11 cellular contexts compared by ENCODE assay signal in the genomic region with DNA sequence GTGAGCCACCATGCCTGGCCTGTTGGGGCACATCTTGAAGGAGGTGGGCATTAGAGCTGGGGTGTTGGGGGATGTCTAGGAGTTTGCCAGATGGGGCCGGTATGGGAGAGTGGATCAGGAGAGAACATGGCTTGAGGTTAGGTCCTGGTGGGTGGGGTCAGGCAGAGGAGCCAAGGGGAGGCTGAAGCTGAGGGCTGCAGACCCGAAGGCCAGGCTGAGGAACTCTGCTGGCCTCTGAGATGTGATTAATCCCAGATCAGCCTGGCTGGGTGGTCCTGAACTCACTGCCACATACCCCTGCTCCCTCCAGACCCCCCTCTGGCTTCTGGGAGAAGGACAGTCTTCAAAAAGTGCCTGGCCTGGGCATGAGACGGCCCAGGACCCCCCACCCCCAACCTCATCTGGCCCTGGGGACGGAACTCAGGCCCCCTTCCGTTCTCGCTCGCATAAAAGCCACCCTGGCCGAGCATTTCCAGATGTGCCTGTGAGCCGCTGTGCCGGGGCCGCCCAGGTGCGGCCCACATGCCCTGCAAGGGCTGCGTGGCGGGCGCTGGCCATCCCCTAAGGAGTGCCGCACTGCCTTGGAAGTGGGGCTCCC. TPM values are rescaled to one million over a fixed set of nuclear protein-coding genes. Genes with fewer than 3 reads are reported as not detected.
DNase-seq lines count a peak whose midpoint lies in the region; ATAC-seq and TF ChIP-seq lines count a peak whose summit lies in the region.
"Had no signal": no experiment of that assay in that cellular context is flagged by ENCODE, and none has a peak within 500 bp of the region (broad histone marks: within the 10 kb centered on the region; RNA-seq: fewer than 3 reads in every experiment).

No MANE protein-coding gene starts in this region.

- intact Hi-C loops in esophagus muscularis mucosa (cut with DNase I) (no loop called here), sigmoid colon (cut with DNase I) (loop anchor here (5.0 kb wide), 1 partner anchor 423 kb away; the partner anchor contains the start of gene GPX4)

- peaks cover 48% of the 10 kb centered on the region for H3K36me3 ChIP-seq in SJSA1
- H3K36me3 ChIP-seq in esophagus muscularis mucosa: peaks cover 0 to 8% (median 7%) of the 10 kb centered on the region in 4 donors
- H3K36me3 ChIP-seq in sigmoid colon: peaks cover 0 to 7% (median 0%) of the 10 kb centered on the region in 4 donors
- no peaks in the 10 kb centered on the region; the same call in 1 of the 2 replicates for H3K36me3 ChIP-seq in WERI-Rb-1

- no peak for TF ChIP-seq CTCF in GM12875 (IDR thresholded peaks at IDR 0.05; ENCODE audit: borderline replicate concordance, insufficient read depth, low read depth, low read length)
- no peak for TF ChIP-seq CTCF in esophagus muscularis mucosa (IDR thresholded peaks at IDR 0.05)
- TF ChIP-seq CTCF in sigmoid colon (IDR thresholded peaks at IDR 0.05): no peak
- no peak for TF ChIP-seq CTCF in WERI-Rb-1 (IDR thresholded peaks at IDR 0.05; ENCODE audit: low read depth, low read length)

- no peaks in the 10 kb centered on the region for H3K27me3 ChIP-seq in SJSA1 (replicated peaks)
- peaks cover 0 to 26% (median 0%) of the 10 kb centered on the region in 4 donors for H3K27me3 ChIP-seq in esophagus muscularis mucosa
- H3K27me3 ChIP-seq in sigmoid colon: no peaks in the 10 kb centered on the region
- peaks cover 15% of the 10 kb centered on the region for H3K27me3 ChIP-seq in WERI-Rb-1 (ENCODE audit: insufficient read depth, low read depth, severe bottlenecking)

- TF ChIP-seq POLR2A in esophagus muscularis mucosa (IDR thresholded peaks at IDR 0.05; ENCODE audit: low read depth): no peak
- TF ChIP-seq POLR2A in sigmoid colon (IDR thresholded peaks at IDR 0.05): no peak

- H3K27ac ChIP-seq in SJSA1 (peak overlapping the region; percentile 86), esophagus muscularis mucosa (replicated peaks in 1 of 4) (peak overlapping the region; percentile 95 to 99 (median 96)), sigmoid colon (peak overlapping the region; percentile 97 to 100 (median 98)), WERI-Rb-1 (no peak overlapping the region)

- H3K4me3 ChIP-seq in GM12875 (ENCODE audit: low read depth, low read length) (peak overlapping the region; percentile 78), SJSA1 (peak overlapping the region; percentile 77), esophagus muscularis mucosa (peak overlapping the region; percentile 80 to 98 (median 82)), sigmoid colon (peak overlapping the region in 3 of 4 donors; percentile 84 to 96 (median 85)), WERI-Rb-1 (ENCODE audit: low read depth, low read length) (no peak overlapping the region; the same call in 1 of the 2 replicates)

- WGBS in esophagus muscularis mucosa: 79% methylated on average over 14 of the region's 16 CpGs
- WGBS in sigmoid colon, 2 donors: 90 to 93% methylated on average over 16 of the region's 16 CpGs

- TF ChIP-seq EP300 in esophagus muscularis mucosa (IDR thresholded peaks at IDR 0.05) (no peak), sigmoid colon (IDR thresholded peaks at IDR 0.05) (no peak)

- H3K9me3 ChIP-seq in SJSA1 (replicated peaks) (0 out of 2 replicates have a peak, but pooled peaks cover 2% of the 10 kb centered on the region), esophagus muscularis mucosa (no peaks in the 10 kb centered on the region), sigmoid colon (no peaks in the 10 kb centered on the region), WERI-Rb-1 (ENCODE audit: severe bottlenecking) (no peaks in the 10 kb centered on the region)

- no peak for ATAC-seq in GM18858 (IDR thresholded peaks at IDR 0.05; ENCODE audit: unreplicated experiment)

- peaks cover 46% of the 10 kb centered on the region for H3K4me1 ChIP-seq in SJSA1 (replicated peaks)
- H3K4me1 ChIP-seq in esophagus muscularis mucosa: peaks cover 26 to 71% (median 70%) of the 10 kb centered on the region in 4 donors
- H3K4me1 ChIP-seq in sigmoid colon: peaks cover 0 to 49% (median 43%) of the 10 kb centered on the region in 4 donors

- DNase-seq in SJSA1 (ENCODE audit: low read depth in 1 of 2, low spot score in 2 of 2) (peak; percentile 57 to 71), esophagus muscularis mucosa (ENCODE audit: extremely low spot score) (no peak), sigmoid colon (no peak), DMS153 (lab: John Stamatoyannopoulos, UW) (no peak), WERI-Rb-1 (no peak), cerebellar cortex (ENCODE audit: low spot score) (no peak)
- DNase-seq: NCI-H1436 had no signal

RNA-seq across cellular contexts. Expression of gene FSTL3, which starts 2.7 kb away (rescaled TPM):
- 317 and 364 TPM in 2 replicates for total RNA-seq in SJSA1 (2014; rRNA removed; shearing (Covaris generic))
- total RNA-seq in esophagus muscularis mucosa: 100 to 1,000 TPM; 115 to 226 (median 217) TPM
- 100 to 1,000 TPM in 2 of 4 donors, 10 to 100 TPM in 2; 35.7 to 118 (median 107) TPM for total RNA-seq in sigmoid colon
- polyA plus RNA-seq in sigmoid colon: 10 to 100 TPM in 1 of 3 donors, 1 to 10 TPM in 2; 1.6 to 17.8 (median 6.0) TPM

RNA-seq across cellular contexts. Expression of gene RNF126, which starts 15.9 kb away (rescaled TPM):
- 55.9 and 79.3 TPM in 2 replicates for total RNA-seq in SJSA1 (2014; rRNA removed; shearing (Covaris generic))
- 10 to 100 TPM; 41.5 to 63.5 (median 62.3) TPM for total RNA-seq in esophagus muscularis mucosa
- 10 to 100 TPM; 39.2 to 57.1 (median 55.5) TPM for total RNA-seq in sigmoid colon
- 10 to 100 TPM; 33.5 to 58.8 (median 35.4) TPM for polyA plus RNA-seq in sigmoid colon

RNA-seq across cellular contexts. Expression of gene PRSS57, which starts 16.4 kb away (rescaled TPM):
- total RNA-seq in SJSA1 (2014; rRNA removed; shearing (Covaris generic)): not detected in 2 replicates
- total RNA-seq in esophagus muscularis mucosa (under 1 TPM in 1 of 4 donors, not detected in 3; 0.34 TPM), sigmoid colon (not detected)
- polyA plus RNA-seq in sigmoid colon: under 1 TPM in 1 of 3 donors, not detected in 2; 0.15 TPM
- total RNA-seq: urinary bladder had no signal
- polyA plus RNA-seq: urinary bladder had no signal

RNA-seq across cellular contexts. Expression of gene PALM, which starts 29.8 kb away (rescaled TPM):
- not detected in 2 replicates for total RNA-seq in SJSA1 (2014; rRNA removed; shearing (Covaris generic))
- total RNA-seq in esophagus muscularis mucosa: 100 to 1,000 TPM in 1 of 4 donors, 10 to 100 TPM in 3; 42.8 to 119 (median 70.8) TPM
- total RNA-seq in sigmoid colon: 10 to 100 TPM; 30.4 to 91.4 (median 35.9) TPM
- 10 to 100 TPM in 2 of 3 donors, 1 to 10 TPM in 1; 3.0 to 21.0 (median 12.5) TPM for polyA plus RNA-seq in sigmoid colon
- total RNA-seq: mononuclear cell had no signal

RNA-seq across cellular contexts. Expression of gene FGF22, which starts 39.2 kb away (rescaled TPM):
- total RNA-seq in SJSA1 (2014; rRNA removed; shearing (Covaris generic)): 0.13 TPM in 1 of 2 replicates, not detected in the other
- total RNA-seq in esophagus muscularis mucosa (1 to 10 TPM in 2 of 4 donors, under 1 TPM in 2; 0.50 to 2.1 (median 1.4) TPM), sigmoid colon (1 to 10 TPM in 1 of 4 donors, under 1 TPM in 1, not detected in 2; 0.99 to 1.7 TPM)
- polyA plus RNA-seq in sigmoid colon: under 1 TPM in 1 of 3 donors, not detected in 2; 0.20 TPM
- total RNA-seq: urinary bladder had no signal

Comparison
In these comparisons a context has a peak if more than half of its experiments do, and no peak if none do; other contexts are left out.
1. DNase-seq: peak in SJSA1 (2 of 2); none in esophagus muscularis mucosa (single experiment), sigmoid colon (single experiment), DMS153 (single experiment), WERI-Rb-1 (single experiment) and cerebellar cortex (single experiment).